In the genomic region with DNA sequence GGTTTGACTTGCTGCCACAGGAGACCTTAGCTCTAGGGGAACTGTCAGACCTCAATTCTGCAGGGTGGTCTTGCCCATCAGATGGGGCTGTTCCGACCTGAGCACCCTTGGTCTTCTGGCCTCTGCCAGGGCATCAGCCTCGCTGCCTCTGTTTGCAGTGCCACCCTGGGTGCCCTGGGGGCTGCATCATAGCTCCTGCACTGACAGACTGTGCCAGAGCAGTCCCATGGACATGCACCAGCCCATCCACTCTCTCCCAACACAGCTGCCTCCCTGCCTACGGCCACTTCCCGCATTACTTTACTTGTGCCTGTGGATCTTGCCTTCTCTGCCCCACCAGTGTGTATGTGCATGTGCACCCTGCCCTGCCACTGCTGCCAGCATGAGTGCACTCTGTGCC, we compare ENCODE assay signal across 20 cellular contexts.
DNase-seq lines count a peak whose midpoint lies in the region; ATAC-seq, FAIRE-seq and TF ChIP-seq lines count a peak whose summit lies in the region.
"Had no signal": no experiment of that assay in that cellular context is flagged by ENCODE, and none has a peak within 500 bp of the region (broad histone marks: within the 10 kb centered on the region; RNA-seq: fewer than 3 reads in every experiment).

No MANE protein-coding gene starts in this region.

- ATAC-seq in RWPE2 (ENCODE audit: low read depth) = peak; percentile 21; the same call in 1 of the 3 replicates
- ATAC-seq in sciatic nerve = peak; percentile 34
- peak; percentile 36 for ATAC-seq in upper lobe of right lung
- ATAC-seq in HG03039 (IDR thresholded peaks at IDR 0.05; ENCODE audit: unreplicated experiment) = no peak

- peaks cover 14% of the 10 kb centered on the region for H3K27me3 ChIP-seq in RWPE2 (ENCODE audit: insufficient read depth, poor library complexity, severe bottlenecking)
- no peaks in the 10 kb centered on the region for H3K27me3 ChIP-seq in upper lobe of right lung

- no peak overlapping the region for H3K4me3 ChIP-seq in RWPE2 (ENCODE audit: severe bottlenecking)
- H3K4me3 ChIP-seq in kidney (ENCODE audit: low read length in 2 of 2) = no peak overlapping the region
- no peak overlapping the region for H3K4me3 ChIP-seq in upper lobe of right lung
- H3K4me3 ChIP-seq: GM23248 had no signal

- TF ChIP-seq CTCF in RWPE2 (IDR thresholded peaks at IDR 0.05; ENCODE audit: poor library complexity, severe bottlenecking) (no peak), kidney (IDR thresholded peaks at IDR 0.05; ENCODE audit: borderline replicate concordance, extremely low read depth, insufficient read depth) (no peak), upper lobe of right lung (IDR thresholded peaks at IDR 0.05) (no peak)

- H3K27ac ChIP-seq in RWPE2 (ENCODE audit: poor library complexity, severe bottlenecking) (no peak overlapping the region), kidney (ENCODE audit: low read depth in 2 of 2, low read length in 2 of 2) (no peak overlapping the region), upper lobe of right lung (no peak overlapping the region)
- H3K27ac ChIP-seq: C4-2B, GM23248, HL-60 had no signal

- no peak for DNase-seq in RWPE2 (ENCODE audit: low spot score)
- DNase-seq in kidney = peak; percentile 45
- no peak for DNase-seq in sciatic nerve (ENCODE audit: low spot score)
- peak; percentile 31 for DNase-seq in upper lobe of right lung
- DNase-seq in anterior cingulate cortex (lab: John Stamatoyannopoulos, UW) = no peak
- DNase-seq in activated naive CD4-positive, alpha-beta T cell treated with anti-CD3 and anti-CD28 coated beads, Interleukin-2, amount 50 U/mL, for 16 hours = no peak
- DNase-seq: AML-193; Caco-2; CD4-positive, alpha-beta T cell; GM23248; HCEC 1CT had no signal

- intact Hi-C loops in kidney (cut with DNase I) (no loop called here), sciatic nerve (cut with DNase I) (no loop called here), upper lobe of right lung (cut with DNase I) (no loop called here)

- no peak overlapping the region for H3K9ac ChIP-seq in kidney (ENCODE audit: low read length in 2 of 2)
- H3K9ac ChIP-seq: GM23248 had no signal

- no peak for FAIRE-seq in kidney (lab: Jason Lieb, UNC)
- FAIRE-seq: A204.1, D721Med, G401.6, GM12891, GM19239, H54 had no signal

- H3K9me3 ChIP-seq in RWPE2 (ENCODE audit: severe bottlenecking) (peaks cover 1% of the 10 kb centered on the region), kidney (ENCODE audit: control insufficient read depth in 1 of 2, low read length in 2 of 2) (no peaks in the 10 kb centered on the region), upper lobe of right lung (no peaks in the 10 kb centered on the region)
- H3K9me3 ChIP-seq: Caco-2 had no signal

- no peaks in the 10 kb centered on the region for H3K4me1 ChIP-seq in RWPE2 (ENCODE audit: insufficient read depth, poor library complexity, severe bottlenecking)
- no peaks in the 10 kb centered on the region for H3K4me1 ChIP-seq in kidney (ENCODE audit: control insufficient read depth in 1 of 2, insufficient read depth in 1 of 2, low read depth in 1 of 2, low read length in 2 of 2)
- no peaks in the 10 kb centered on the region for H3K4me1 ChIP-seq in upper lobe of right lung
- H3K4me1 ChIP-seq: Caco-2 had no signal

- no peaks in the 10 kb centered on the region for H3K36me3 ChIP-seq in RWPE2 (ENCODE audit: low read depth)
- no peaks in the 10 kb centered on the region for H3K36me3 ChIP-seq in kidney (ENCODE audit: control insufficient read depth in 1 of 2, insufficient read depth in 2 of 2, low read length in 2 of 2)
- H3K36me3 ChIP-seq in upper lobe of right lung = no peaks in the 10 kb centered on the region

Comparison
In these comparisons a context has a peak if more than half of its experiments do, and no peak if none do; other contexts are left out.
1. DNase-seq: peak in kidney (single experiment) and upper lobe of right lung (single experiment); none in RWPE2 (single experiment), sciatic nerve (single experiment), anterior cingulate cortex (0 of 58) and activated naive CD4-positive, alpha-beta T cell treated with anti-CD3 and anti-CD28 coated beads, Interleukin-2, amount 50 U/mL, for 16 hours (single experiment).